In the genomic region with DNA sequence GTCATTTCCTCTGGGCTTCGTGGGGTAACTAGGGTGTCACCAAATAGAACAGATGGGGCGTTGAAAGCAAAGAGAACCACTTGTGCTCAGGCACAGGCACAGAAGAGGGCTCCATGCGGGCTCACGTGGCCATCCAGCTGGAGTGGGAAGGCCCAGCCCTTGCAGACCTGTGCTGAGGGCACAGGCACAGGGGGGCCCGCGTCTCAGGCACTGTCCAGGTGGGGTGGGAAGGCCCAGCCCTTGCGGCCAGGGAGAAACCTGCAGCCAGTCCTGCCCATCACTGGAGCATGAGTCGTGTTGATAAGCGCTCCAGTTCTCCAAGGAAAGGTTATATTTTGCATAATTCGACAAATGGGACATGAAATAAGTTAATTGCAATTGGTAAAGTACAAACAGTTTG, we compare ENCODE assay signal across 26 cellular contexts. TPM values are rescaled to one million over a fixed set of nuclear protein-coding genes. Genes with fewer than 3 reads are reported as not detected.
"Had no signal": no experiment of that assay in that cellular context is flagged by ENCODE, and none has a peak within 500 bp of the region (broad histone marks: within the 10 kb centered on the region; RNA-seq: fewer than 3 reads in every experiment).

No MANE protein-coding gene starts in this region.

- H3K4me1 ChIP-seq: esophagus muscularis mucosa, foreskin keratinocyte, gastroesophageal sphincter, heart left ventricle, psoas muscle, spleen, tibial nerve, vagina had no signal

- DNase-seq: effector CD4-positive, alpha-beta T cell; foreskin keratinocyte; heart left ventricle; kidney; naive thymus-derived CD4-positive, alpha-beta T cell; occipital lobe; ovary; psoas muscle; right cardiac atrium; stimulated activated CD4-positive, alpha-beta T cell treated with anti-CD3 and anti-CD28 coated beads, Interleukin-4, amount 100 ng/mL, for 4 hours; stimulated activated naive CD8-positive, alpha-beta T cell treated with anti-CD3 and anti-CD28 coated beads, Interleukin-15, Interleukin-2, amounts not matched to agents 100 U/mL and 50 U/mL, for 24 hours had no signal

- H3K79me2 ChIP-seq: hepatocyte had no signal

- FAIRE-seq: colon, kidney had no signal

- H3K27me3 ChIP-seq: foreskin keratinocyte, gastroesophageal sphincter, hepatocyte, ovary, tibial nerve, vagina had no signal

- H3K36me3 ChIP-seq: esophagus muscularis mucosa, gastroesophageal sphincter, heart left ventricle, ovary, spleen, thoracic aorta, tibial nerve, vagina had no signal

- H3K4me2 ChIP-seq: hepatocyte had no signal

- H3K27ac ChIP-seq: dorsolateral prefrontal cortex, epithelial cell of prostate, esophagus muscularis mucosa, foreskin keratinocyte, gastroesophageal sphincter, heart left ventricle, hepatocyte, ovary, psoas muscle, skin epidermis, spleen, thoracic aorta, tibial nerve, vagina had no signal

- ATAC-seq: gastroesophageal sphincter; heart left ventricle; left lobe of liver; naive thymus-derived CD4-positive, alpha-beta T cell; psoas muscle; right cardiac atrium; stimulated activated memory B cell treated with anti-CD40 and anti-IgM and Interleukin-4, amounts not matched to agents 10 μg/mL and 1 μg/mL and 100 μg/mL, for 72 hours; stimulated activated naive CD8-positive, alpha-beta T cell treated with anti-CD3 and anti-CD28 coated beads, Interleukin-15, Interleukin-2, amounts not matched to agents 100 U/mL and 50 U/mL, for 24 hours had no signal

- H3K4me3 ChIP-seq: dorsolateral prefrontal cortex, esophagus muscularis mucosa, gastroesophageal sphincter, heart left ventricle, hepatocyte, lung, ovary, psoas muscle, skin epidermis, spleen, thoracic aorta, tibial nerve, vagina had no signal

- H2AFZ ChIP-seq: hepatocyte had no signal

- H3K9me3 ChIP-seq: esophagus muscularis mucosa, gastroesophageal sphincter, heart left ventricle, ovary, psoas muscle, spleen, thoracic aorta, tibial nerve, vagina had no signal

RNA-seq across cellular contexts. Expression of a gene that starts 57.5 kb away (rescaled TPM):
- total RNA-seq: foreskin keratinocyte, heart left ventricle, vagina had no signal
- polyA plus RNA-seq: fibroblast of lung; naive thymus-derived CD4-positive, alpha-beta T cell had no signal
